In genomic region chr7:138089080-138089901, GRCh38 we compare ENCODE assay signal across 1 cellular context.
A peak's percentile ranks its signal among the peaks of the same experiment; 100 is the strongest.
TF ChIP-seq lines count a peak whose summit lies in the region.

No MANE protein-coding gene starts in this region.

TF ChIP-seq in HepG2, 621 proteins besides CTCF, POLR2A, EP300 and RAD21 (continues in another document):
- TF ChIP-seq RNF2 (conservative IDR thresholded peaks at IDR 0.05; ENCODE audit: low read depth), result no peak
- TF ChIP-seq JUNB (CRISPR knock-in tag; IDR thresholded peaks at IDR 0.05; ENCODE audit: borderline replicate concordance), result no peak
- no peak for TF ChIP-seq RFX1 (IDR thresholded peaks at IDR 0.05)
- TF ChIP-seq ETV6 (CRISPR knock-in tag; conservative IDR thresholded peaks at IDR 0.05), result no peak
- TF ChIP-seq, protein P1, sequence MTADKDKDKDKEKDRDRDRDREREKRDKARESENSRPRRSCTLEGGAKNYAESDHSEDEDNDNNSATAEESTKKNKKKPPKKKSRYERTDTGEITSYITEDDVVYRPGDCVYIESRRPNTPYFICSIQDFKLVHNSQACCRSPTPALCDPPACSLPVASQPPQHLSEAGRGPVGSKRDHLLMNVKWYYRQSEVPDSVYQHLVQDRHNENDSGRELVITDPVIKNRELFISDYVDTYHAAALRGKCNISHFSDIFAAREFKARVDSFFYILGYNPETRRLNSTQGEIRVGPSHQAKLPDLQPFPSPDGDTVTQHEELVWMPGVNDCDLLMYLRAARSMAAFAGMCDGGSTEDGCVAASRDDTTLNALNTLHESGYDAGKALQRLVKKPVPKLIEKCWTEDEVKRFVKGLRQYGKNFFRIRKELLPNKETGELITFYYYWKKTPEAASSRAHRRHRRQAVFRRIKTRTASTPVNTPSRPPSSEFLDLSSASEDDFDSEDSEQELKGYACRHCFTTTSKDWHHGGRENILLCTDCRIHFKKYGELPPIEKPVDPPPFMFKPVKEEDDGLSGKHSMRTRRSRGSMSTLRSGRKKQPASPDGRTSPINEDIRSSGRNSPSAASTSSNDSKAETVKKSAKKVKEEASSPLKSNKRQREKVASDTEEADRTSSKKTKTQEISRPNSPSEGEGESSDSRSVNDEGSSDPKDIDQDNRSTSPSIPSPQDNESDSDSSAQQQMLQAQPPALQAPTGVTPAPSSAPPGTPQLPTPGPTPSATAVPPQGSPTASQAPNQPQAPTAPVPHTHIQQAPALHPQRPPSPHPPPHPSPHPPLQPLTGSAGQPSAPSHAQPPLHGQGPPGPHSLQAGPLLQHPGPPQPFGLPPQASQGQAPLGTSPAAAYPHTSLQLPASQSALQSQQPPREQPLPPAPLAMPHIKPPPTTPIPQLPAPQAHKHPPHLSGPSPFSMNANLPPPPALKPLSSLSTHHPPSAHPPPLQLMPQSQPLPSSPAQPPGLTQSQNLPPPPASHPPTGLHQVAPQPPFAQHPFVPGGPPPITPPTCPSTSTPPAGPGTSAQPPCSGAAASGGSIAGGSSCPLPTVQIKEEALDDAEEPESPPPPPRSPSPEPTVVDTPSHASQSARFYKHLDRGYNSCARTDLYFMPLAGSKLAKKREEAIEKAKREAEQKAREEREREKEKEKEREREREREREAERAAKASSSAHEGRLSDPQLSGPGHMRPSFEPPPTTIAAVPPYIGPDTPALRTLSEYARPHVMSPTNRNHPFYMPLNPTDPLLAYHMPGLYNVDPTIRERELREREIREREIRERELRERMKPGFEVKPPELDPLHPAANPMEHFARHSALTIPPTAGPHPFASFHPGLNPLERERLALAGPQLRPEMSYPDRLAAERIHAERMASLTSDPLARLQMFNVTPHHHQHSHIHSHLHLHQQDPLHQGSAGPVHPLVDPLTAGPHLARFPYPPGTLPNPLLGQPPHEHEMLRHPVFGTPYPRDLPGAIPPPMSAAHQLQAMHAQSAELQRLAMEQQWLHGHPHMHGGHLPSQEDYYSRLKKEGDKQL (CRISPR knock-in tag; IDR thresholded peaks at IDR 0.05; ENCODE audit: low read depth), result peak; percentile 85
- no peak for TF ChIP-seq JARID2 (CRISPR knock-in tag; IDR thresholded peaks at IDR 0.05; ENCODE audit: insufficient replicate concordance)
- TF ChIP-seq ZNF230 (CRISPR knock-in tag; IDR thresholded peaks at IDR 0.05), result no peak
- TF ChIP-seq HNRNPK (IDR thresholded peaks at IDR 0.05; ENCODE audit: low read depth, low read length, poor library complexity, severe bottlenecking), result no peak
- TF ChIP-seq TCF7L2 (IDR thresholded peaks at IDR 0.05; ENCODE audit: low read depth, low read length), result no peak
- no peak for TF ChIP-seq TBX2 (CRISPR knock-in tag; IDR thresholded peaks at IDR 0.05; ENCODE audit: borderline replicate concordance)
- no peak for TF ChIP-seq SRSF1 (optimal IDR thresholded peaks at IDR 0.05; ENCODE audit: low read depth, low read length)
- peak; percentile 96 for TF ChIP-seq ZNF770 (CRISPR knock-in tag; IDR thresholded peaks at IDR 0.05)
- no peak for TF ChIP-seq SP5 (CRISPR knock-in tag; IDR thresholded peaks at IDR 0.05; ENCODE audit: borderline replicate concordance, low read depth)
- no peak for TF ChIP-seq CENPT (CRISPR knock-in tag; IDR thresholded peaks at IDR 0.05; ENCODE audit: low read depth)
- TF ChIP-seq ZNF468 (CRISPR knock-in tag; IDR thresholded peaks at IDR 0.05), result no peak
- no peak for TF ChIP-seq NFIB (CRISPR knock-in tag; IDR thresholded peaks at IDR 0.05; ENCODE audit: borderline replicate concordance)
- no peak for TF ChIP-seq ZNF530 (CRISPR knock-in tag; IDR thresholded peaks at IDR 0.05; ENCODE audit: low read depth)
- TF ChIP-seq ZNF766 (CRISPR knock-in tag; IDR thresholded peaks at IDR 0.05; ENCODE audit: borderline replicate concordance), result no peak
- no peak for TF ChIP-seq MAFK (conservative IDR thresholded peaks at IDR 0.05 in 1 of 2, IDR thresholded peaks at IDR 0.05 in 1 of 2; ENCODE audit: low read length in 2 of 2)
- no peak for TF ChIP-seq ATAD3A (CRISPR knock-in tag; IDR thresholded peaks at IDR 0.05)
- TF ChIP-seq KLF15 (CRISPR knock-in tag; IDR thresholded peaks at IDR 0.05; ENCODE audit: borderline replicate concordance), result no peak
- no peak for TF ChIP-seq ZNF326 (CRISPR knock-in tag; IDR thresholded peaks at IDR 0.05; ENCODE audit: borderline replicate concordance)
- TF ChIP-seq ZNF44 (CRISPR knock-in tag; IDR thresholded peaks at IDR 0.05), result no peak
- TF ChIP-seq KLF16 (CRISPR knock-in tag; IDR thresholded peaks at IDR 0.05), result peak in 1 of 2 experiments; percentile 86; a peak in 2 of 4 replicates
- peak; percentile 90 for TF ChIP-seq FOSL2 (CRISPR knock-in tag; IDR thresholded peaks at IDR 0.05)
- no peak for TF ChIP-seq TCF12 (IDR thresholded peaks at IDR 0.05)
- TF ChIP-seq TCF12 (CRISPR knock-in tag; IDR thresholded peaks at IDR 0.05), result no peak
- TF ChIP-seq HNF4G (IDR thresholded peaks at IDR 0.05; ENCODE audit: borderline replicate concordance, low read depth, low read length), result no peak
- no peak for TF ChIP-seq HNF4G (CRISPR knock-in tag; IDR thresholded peaks at IDR 0.05; ENCODE audit: borderline replicate concordance, low read depth)
- no peak for TF ChIP-seq ZNF142 (CRISPR knock-in tag; IDR thresholded peaks at IDR 0.05)
- TF ChIP-seq, protein P2, sequence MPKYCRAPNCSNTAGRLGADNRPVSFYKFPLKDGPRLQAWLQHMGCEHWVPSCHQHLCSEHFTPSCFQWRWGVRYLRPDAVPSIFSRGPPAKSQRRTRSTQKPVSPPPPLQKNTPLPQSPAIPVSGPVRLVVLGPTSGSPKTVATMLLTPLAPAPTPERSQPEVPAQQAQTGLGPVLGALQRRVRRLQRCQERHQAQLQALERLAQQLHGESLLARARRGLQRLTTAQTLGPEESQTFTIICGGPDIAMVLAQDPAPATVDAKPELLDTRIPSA (CRISPR knock-in tag; IDR thresholded peaks at IDR 0.05; ENCODE audit: borderline replicate concordance), result no peak
- no peak for TF ChIP-seq GLI4 (CRISPR knock-in tag; IDR thresholded peaks at IDR 0.05; ENCODE audit: borderline replicate concordance)
- TF ChIP-seq ZNF850 (CRISPR knock-in tag; conservative IDR thresholded peaks at IDR 0.05), result no peak
- TF ChIP-seq, protein P3, sequence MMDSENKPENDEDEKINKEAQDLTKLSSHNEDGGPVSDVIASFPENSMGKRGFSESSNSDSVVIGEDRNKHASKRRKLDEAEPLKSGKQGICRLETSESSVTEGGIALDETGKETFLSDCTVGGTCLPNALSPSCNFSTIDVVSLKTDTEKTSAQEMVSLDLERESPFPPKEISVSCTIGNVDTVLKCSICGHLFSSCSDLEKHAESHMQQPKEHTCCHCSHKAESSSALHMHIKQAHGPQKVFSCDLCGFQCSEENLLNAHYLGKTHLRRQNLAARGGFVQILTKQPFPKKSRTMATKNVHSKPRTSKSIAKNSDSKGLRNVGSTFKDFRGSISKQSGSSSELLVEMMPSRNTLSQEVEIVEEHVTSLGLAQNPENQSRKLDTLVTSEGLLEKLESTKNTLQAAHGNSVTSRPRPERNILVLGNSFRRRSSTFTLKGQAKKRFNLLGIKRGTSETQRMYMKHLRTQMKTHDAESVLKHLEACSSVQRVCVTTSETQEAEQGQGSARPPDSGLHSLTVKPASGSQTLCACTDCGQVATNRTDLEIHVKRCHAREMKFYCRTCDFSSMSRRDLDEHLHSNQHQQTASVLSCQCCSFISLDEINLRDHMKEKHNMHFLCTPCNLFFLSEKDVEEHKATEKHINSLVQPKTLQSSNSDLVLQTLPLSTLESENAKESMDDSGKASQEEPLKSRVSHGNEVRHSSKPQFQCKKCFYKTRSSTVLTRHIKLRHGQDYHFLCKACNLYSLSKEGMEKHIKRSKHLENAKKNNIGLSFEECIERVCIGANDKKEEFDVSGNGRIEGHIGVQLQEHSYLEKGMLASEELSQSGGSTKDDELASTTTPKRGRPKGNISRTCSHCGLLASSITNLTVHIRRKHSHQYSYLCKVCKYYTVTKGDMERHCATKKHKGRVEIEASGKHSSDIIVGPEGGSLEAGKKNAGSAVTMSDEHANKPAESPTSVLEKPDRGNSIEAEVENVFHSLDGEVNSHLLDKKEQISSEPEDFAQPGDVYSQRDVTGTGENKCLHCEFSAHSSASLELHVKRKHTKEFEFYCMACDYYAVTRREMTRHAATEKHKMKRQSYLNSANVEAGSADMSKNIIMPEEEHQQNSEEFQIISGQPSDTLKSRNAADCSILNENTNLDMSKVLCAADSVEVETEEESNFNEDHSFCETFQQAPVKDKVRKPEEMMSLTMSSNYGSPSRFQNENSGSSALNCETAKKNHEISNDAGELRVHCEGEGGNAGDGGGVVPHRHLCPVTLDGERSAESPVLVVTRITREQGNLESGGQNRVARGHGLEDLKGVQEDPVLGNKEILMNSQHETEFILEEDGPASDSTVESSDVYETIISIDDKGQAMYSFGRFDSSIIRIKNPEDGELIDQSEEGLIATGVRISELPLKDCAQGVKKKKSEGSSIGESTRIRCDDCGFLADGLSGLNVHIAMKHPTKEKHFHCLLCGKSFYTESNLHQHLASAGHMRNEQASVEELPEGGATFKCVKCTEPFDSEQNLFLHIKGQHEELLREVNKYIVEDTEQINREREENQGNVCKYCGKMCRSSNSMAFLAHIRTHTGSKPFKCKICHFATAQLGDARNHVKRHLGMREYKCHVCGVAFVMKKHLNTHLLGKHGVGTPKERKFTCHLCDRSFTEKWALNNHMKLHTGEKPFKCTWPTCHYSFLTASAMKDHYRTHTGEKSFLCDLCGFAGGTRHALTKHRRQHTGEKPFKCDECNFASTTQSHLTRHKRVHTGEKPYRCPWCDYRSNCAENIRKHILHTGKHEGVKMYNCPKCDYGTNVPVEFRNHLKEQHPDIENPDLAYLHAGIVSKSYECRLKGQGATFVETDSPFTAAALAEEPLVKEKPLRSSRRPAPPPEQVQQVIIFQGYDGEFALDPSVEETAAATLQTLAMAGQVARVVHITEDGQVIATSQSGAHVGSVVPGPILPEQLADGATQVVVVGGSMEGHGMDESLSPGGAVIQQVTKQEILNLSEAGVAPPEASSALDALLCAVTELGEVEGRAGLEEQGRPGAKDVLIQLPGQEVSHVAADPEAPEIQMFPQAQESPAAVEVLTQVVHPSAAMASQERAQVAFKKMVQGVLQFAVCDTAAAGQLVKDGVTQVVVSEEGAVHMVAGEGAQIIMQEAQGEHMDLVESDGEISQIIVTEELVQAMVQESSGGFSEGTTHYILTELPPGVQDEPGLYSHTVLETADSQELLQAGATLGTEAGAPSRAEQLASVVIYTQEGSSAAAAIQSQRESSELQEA (CRISPR knock-in tag; IDR thresholded peaks at IDR 0.05; ENCODE audit: not compliant biosample characterization), result no peak
- peak; percentile 10; the same call in 1 of the 2 replicates for TF ChIP-seq SMC3 (IDR thresholded peaks at IDR 0.05; ENCODE audit: low read length)
- TF ChIP-seq ZNF282 (IDR thresholded peaks at IDR 0.05; ENCODE audit: partially characterized antibody), result no peak
- no peak for TF ChIP-seq ZMYM2 (CRISPR knock-in tag; IDR thresholded peaks at IDR 0.05)
- TF ChIP-seq CREM (IDR thresholded peaks at IDR 0.05), result peak; percentile 54; the same call in 1 of the 2 replicates
- no peak for TF ChIP-seq CREM (CRISPR knock-in tag; IDR thresholded peaks at IDR 0.05)
